ENCODE assay signal across 21 cellular contexts in genomic region chr13:113921763-113922162, GRCh38. TPM values are rescaled to one million over a fixed set of nuclear protein-coding genes. Genes with fewer than 3 reads are reported as not detected.
A peak's percentile ranks its signal among the peaks of the same experiment; 100 is the strongest.
DNase-seq lines count a peak whose midpoint lies in the region; ATAC-seq, FAIRE-seq and TF ChIP-seq lines count a peak whose summit lies in the region.
"Had no signal": no experiment of that assay in that cellular context is flagged by ENCODE, and none has a peak within 500 bp of the region (broad histone marks: within the 10 kb centered on the region; RNA-seq: fewer than 3 reads in every experiment).

No MANE protein-coding gene starts in this region.

- no peak for TF ChIP-seq POLR2A in K562 (conservative IDR thresholded peaks at IDR 0.05)
- no peak for TF ChIP-seq POLR2A in stomach (IDR thresholded peaks at IDR 0.05)

- no peaks in the 10 kb centered on the region for H4K20me1 ChIP-seq in K562 (replicated peaks; ENCODE audit: control insufficient read depth, insufficient read depth, low read length)
- H4K20me1 ChIP-seq: BLaER1 had no signal

- no peak overlapping the region for H2AFZ ChIP-seq in K562 (ENCODE audit: low read depth, low read length)
- H2AFZ ChIP-seq: GM23338 had no signal

- H3K4me3 Mint-ChIP-seq in activated CD8-positive, alpha-beta memory T cell treated with anti-CD3 and anti-CD28 coated beads, Interleukin-2, amount 10 ng/mL, durations not matched to agents 7 days and 5 days = no peak overlapping the region
- H3K4me3 Mint-ChIP-seq: B cell; CD4-positive, CD25-positive, alpha-beta regulatory T cell; CD8-positive, alpha-beta T cell; GM23338 had no signal

- H3K4me3 ChIP-seq in K562 (no peak overlapping the region), stomach (no peak overlapping the region)
- H3K4me3 ChIP-seq: BLaER1, GM23338, HAP-1 had no signal

- H3K27me3 ChIP-seq in K562 (ENCODE audit: control insufficient read depth in 2 of 2, insufficient read depth in 2 of 2, low read length in 2 of 2) (peaks cover 17 to 75% of the 10 kb centered on the region in 2 experiments; a peak in 4 of 5 replicates), stomach (peaks cover 0 to 20% (median 0%) of the 10 kb centered on the region in 3 donors)
- H3K27me3 ChIP-seq: BLaER1 had no signal

- H3K9ac ChIP-seq in K562 (ENCODE audit: insufficient read depth in 1 of 2, low read depth in 2 of 2, low read length in 2 of 2) = no peak overlapping the region
- H3K9ac ChIP-seq: BLaER1 had no signal

- H3K36me3 ChIP-seq in K562 (ENCODE audit: control insufficient read depth, insufficient read depth, low read length) (no peaks in the 10 kb centered on the region), stomach (no peaks in the 10 kb centered on the region)
- H3K36me3 ChIP-seq: BLaER1, HAP-1 had no signal

- no peak for ATAC-seq in activated CD8-positive, alpha-beta memory T cell treated with anti-CD3 and anti-CD28 coated beads, Interleukin-2, amount 10 ng/mL, durations not matched to agents 7 days and 5 days
- no peak for ATAC-seq in K562
- no peak for ATAC-seq in activated naive CD4-positive, alpha-beta T cell treated with anti-CD3 and anti-CD28 coated beads, Interleukin-2, amount 50 U/mL, for 72 hours
- ATAC-seq: CD8-positive, alpha-beta T cell; GM23338 had no signal

- no peaks in the 10 kb centered on the region for H3K9me1 ChIP-seq in K562 (ENCODE audit: control insufficient read depth, insufficient read depth, low read length)

- CTCF ChIA-PET in activated CD8-positive, alpha-beta memory T cell treated with anti-CD3 and anti-CD28 coated beads, Interleukin-2, amount 10 ng/mL, durations not matched to agents 7 days and 5 days (lab: Charles Lee) = no interaction called here
- CTCF ChIA-PET in K562 (lab: Yijun Ruan, JAX; ENCODE audit: low intra/inter-chr PET ratio) = no interaction called here

- no peaks in the 10 kb centered on the region for H3K4me1 Mint-ChIP-seq in activated CD8-positive, alpha-beta memory T cell treated with anti-CD3 and anti-CD28 coated beads, Interleukin-2, amount 10 ng/mL, durations not matched to agents 7 days and 5 days
- H3K4me1 Mint-ChIP-seq: B cell; CD4-positive, CD25-positive, alpha-beta regulatory T cell had no signal

- POLR2A ChIA-PET in K562 (lab: Yijun Ruan, JAX) = interaction anchor here (1.2 kb wide), 1 partner anchor 9 kb away, joined by 3 read pairs; no protein-coding TSS in a partner anchor

- WGBS in K562 (ENCODE audit: insufficient coverage, low coverage, missing lambda C conversion rate) = 0% methylated on average over 1 of the region's 1 CpG
- WGBS in stomach, 5 donors = 88 to 94% (median 92%) methylated on average over 1 of the region's 1 CpG

- TF ChIP-seq CTCF in K562 (IDR thresholded peaks at IDR 0.05 in 2 of 3, conservative IDR thresholded peaks at IDR 0.05 in 1 of 3; ENCODE audit: insufficient read depth in 2 of 3, low read depth in 1 of 3, low read length in 3 of 3) (no peak), stomach (IDR thresholded peaks at IDR 0.05) (no peak)

- no TSS peak for BruUV-seq in K562 (replicated peaks; lab: Mats Ljungman, UMichigan)

- DNase-seq in activated CD8-positive, alpha-beta memory T cell treated with anti-CD3 and anti-CD28 coated beads for 24 hours = peak; percentile 15
- no peak for DNase-seq in activated CD8-positive, alpha-beta memory T cell treated with anti-CD3 and anti-CD28 coated beads, Interleukin-2, amount 10 ng/mL, durations not matched to agents 7 days and 5 days
- DNase-seq in K562 (ENCODE audit: extremely low read depth in 1 of 4, low spot score in 3 of 4) = no peak
- DNase-seq in stomach = peak; percentile 2
- no peak for DNase-seq in activated naive CD4-positive, alpha-beta T cell treated with anti-CD3 and anti-CD28 coated beads, Interleukin-2, amount 50 U/mL, for 72 hours (ENCODE audit: low spot score in 2 of 2)
- DNase-seq in SKM-1 (lab: John Stamatoyannopoulos, UW; ENCODE audit: unreplicated experiment) = no peak
- DNase-seq: CD4-positive, CD25-positive, alpha-beta regulatory T cell; CD8-positive, alpha-beta T cell; DMS153; DND-41 had no signal

- intact Hi-C loops in K562 (cut with micrococcal nuclease) = no loop called here
- intact Hi-C loops in stomach (cut with DNase I; ENCODE audit: low total_unique reads) = no loop called here

- H3K36me3 Mint-ChIP-seq in activated CD8-positive, alpha-beta memory T cell treated with anti-CD3 and anti-CD28 coated beads, Interleukin-2, amount 10 ng/mL, durations not matched to agents 7 days and 5 days = peaks cover 6% of the 10 kb centered on the region
- H3K36me3 Mint-ChIP-seq in activated naive CD4-positive, alpha-beta T cell treated with anti-CD3 and anti-CD28 coated beads, Interleukin-2, amount 50 U/mL, for 72 hours = peaks cover 8 to 10% of the 10 kb centered on the region in 2 donors
- H3K36me3 Mint-ChIP-seq: CD4-positive, CD25-positive, alpha-beta regulatory T cell; CD8-positive, alpha-beta T cell had no signal

- TF ChIP-seq EP300 in K562 (IDR thresholded peaks at IDR 0.05; ENCODE audit: low read length) (no peak), stomach (IDR thresholded peaks at IDR 0.05) (no peak)

- H3K4me2 ChIP-seq in K562 (ENCODE audit: insufficient read depth, low read length) = no peak overlapping the region
- H3K4me2 ChIP-seq: BLaER1, GM23338 had no signal

- no peak for TF ChIP-seq RAD21 in K562 (CRISPR knock-in tag; conservative IDR thresholded peaks at IDR 0.05 in 1 of 2, IDR thresholded peaks at IDR 0.05 in 1 of 2)

- H3K27me3 Mint-ChIP-seq in activated CD8-positive, alpha-beta memory T cell treated with anti-CD3 and anti-CD28 coated beads, Interleukin-2, amount 10 ng/mL, durations not matched to agents 7 days and 5 days = peaks cover 53% of the 10 kb centered on the region

- FAIRE-seq in K562 (lab: Jason Lieb, UNC) = no peak
- FAIRE-seq: A204.1, G401.6, GM12892, H54 had no signal

- H3K9me3 Mint-ChIP-seq in activated CD8-positive, alpha-beta memory T cell treated with anti-CD3 and anti-CD28 coated beads, Interleukin-2, amount 10 ng/mL, durations not matched to agents 7 days and 5 days (ENCODE audit: low read depth) = peaks cover 8% of the 10 kb centered on the region
- peaks cover 8 to 13% of the 10 kb centered on the region in 2 donors for H3K9me3 Mint-ChIP-seq in activated naive CD4-positive, alpha-beta T cell treated with anti-CD3 and anti-CD28 coated beads, Interleukin-2, amount 50 U/mL, for 72 hours

- H3K79me2 ChIP-seq in K562 (ENCODE audit: control insufficient read depth, insufficient read depth, low read length) = no peaks in the 10 kb centered on the region

- H3K9me3 ChIP-seq in K562 (replicated peaks; ENCODE audit: control insufficient read depth, insufficient read depth, low read depth, low read length) (0 out of 2 replicates have a peak, but pooled peaks cover 2% of the 10 kb centered on the region), stomach (peaks cover 0 to 16% (median 12%) of the 10 kb centered on the region in 4 donors)
- H3K9me3 ChIP-seq: HAP-1 had no signal

- in situ Hi-C loops in K562 (cut with MboI) = loop anchor here (10.0 kb wide), 1 partner anchor 187 kb away; no protein-coding TSS in a partner anchor

- no peak overlapping the region for H3K27ac Mint-ChIP-seq in activated CD8-positive, alpha-beta memory T cell treated with anti-CD3 and anti-CD28 coated beads, Interleukin-2, amount 10 ng/mL, durations not matched to agents 7 days and 5 days
- no peak overlapping the region for H3K27ac Mint-ChIP-seq in activated naive CD4-positive, alpha-beta T cell treated with anti-CD3 and anti-CD28 coated beads, Interleukin-2, amount 50 U/mL, for 72 hours
- H3K27ac Mint-ChIP-seq: B cell; CD8-positive, alpha-beta T cell; GM23338 had no signal

- no peak overlapping the region for H3K27ac ChIP-seq in K562 (ENCODE audit: extremely low read depth, low read depth, low read length)
- H3K27ac ChIP-seq in stomach = no peak overlapping the region
- H3K27ac ChIP-seq: 22Rv1, BLaER1, C4-2B had no signal

- H3K4me1 ChIP-seq in K562 (replicated peaks in 1 of 2; ENCODE audit: control insufficient read depth in 2 of 2, insufficient read depth in 2 of 2, low read length in 2 of 2) = peaks cover 0 to 9% of the 10 kb centered on the region in 2 experiments; a peak in 2 of 5 replicates
- peaks cover 0 to under 1% (median 0%) of the 10 kb centered on the region in 4 donors for H3K4me1 ChIP-seq in stomach
- H3K4me1 ChIP-seq: Caco-2, HAP-1 had no signal

RNA-seq across cellular contexts. Expression of gene C13orf46, which starts 52.1 kb away (rescaled TPM):
- 1 to 10 TPM in 1 of 2 experiments, under 1 TPM in 1; 0.37 to 2.3 TPM for total RNA-seq in activated CD8-positive, alpha-beta memory T cell treated with anti-CD3 and anti-CD28 coated beads, Interleukin-2, amount 10 ng/mL, durations not matched to agents 7 days and 5 days
- 0.26 and 0.49 TPM in 2 replicates for total RNA-seq in K562 (2011; cell fraction: chromatin; rRNA removed; ENCODE audit: low replicate concordance)
- 0.13 and 0.33 TPM in 2 replicates for total RNA-seq in K562 (2011; cell fraction: nucleolus; rRNA removed)
- total RNA-seq in K562 (2011; cell fraction: nucleoplasm; rRNA removed) = 0.22 and 0.23 TPM in 2 replicates
- total RNA-seq in K562 (2014; rRNA removed) = 0.05 TPM in 1 of 2 replicates, not detected in the other
- total RNA-seq in K562 (2014; rRNA removed; fragmentation: Illumina TruSeq; extraction: Trizol) = not detected in 2 replicates
- 0.04 TPM in 1 of 2 replicates, not detected in the other for total RNA-seq in K562 (2015; rRNA removed; fragmentation: Illumina TruSeq; extraction: Trizol)
- total RNA-seq in K562 (2021) = 0.13 and 0.24 TPM in 2 replicates
- not detected in 2 replicates for polyA plus RNA-seq in K562 (2011; rRNA removed)
- polyA plus RNA-seq in K562 (2011; cell fraction: cytosol; rRNA removed) = 0.03 and 0.06 TPM in 2 replicates
- polyA plus RNA-seq in K562 (2011; cell fraction: nucleus; rRNA removed) = 0.11 TPM in 2 replicates
- 0.13 and 0.36 TPM in 2 replicates for polyA plus RNA-seq in K562 (2012)
- polyA plus RNA-seq in K562 (2014; fragmentation: Illumina TruSeq; extraction: Trizol) = 0.06 and 0.10 TPM in 2 replicates
- polyA plus RNA-seq in K562 (2014; fragmentation: Nextera tagmentation; extraction: Ambion mirVana) = not detected
- 0.05 TPM in 2 replicates for polyA plus RNA-seq in K562 (2014; rRNA removed)
- polyA minus RNA-seq in K562 (2011; rRNA and poly(A)+ RNA removed) = not detected in 2 replicates
- polyA minus RNA-seq in K562 (2011; cell fraction: cytosol; rRNA and poly(A)+ RNA removed) = not detected in 2 replicates
- polyA minus RNA-seq in K562 (2011; cell fraction: nucleus; rRNA and poly(A)+ RNA removed) = 0.11 TPM in 1 of 2 replicates, not detected in the other
- total RNA-seq in stomach = 10 to 100 TPM in 2 of 5 donors, 1 to 10 TPM in 1, under 1 TPM in 1, not detected in 1; 0.58 to 32.6 (median 12.0) TPM
- 10 to 100 TPM in 1 of 3 donors, 1 to 10 TPM in 1, under 1 TPM in 1; 0.95 to 17.6 (median 8.7) TPM for polyA plus RNA-seq in stomach
- 1 to 10 TPM in 1 of 2 donors, under 1 TPM in 1; 0.61 to 3.6 TPM for total RNA-seq in activated naive CD4-positive, alpha-beta T cell treated with anti-CD3 and anti-CD28 coated beads, Interleukin-2, amount 50 U/mL, for 72 hours
- total RNA-seq: Caco-2 had no signal

RNA-seq across cellular contexts. Expression of gene GAS6, which starts 57.9 kb away (rescaled TPM):
- under 1 TPM; 0.15 to 0.23 TPM for total RNA-seq in activated CD8-positive, alpha-beta memory T cell treated with anti-CD3 and anti-CD28 coated beads, Interleukin-2, amount 10 ng/mL, durations not matched to agents 7 days and 5 days
- 18.0 and 37.2 TPM in 2 replicates for total RNA-seq in K562 (2011; cell fraction: chromatin; rRNA removed; ENCODE audit: low replicate concordance)
- total RNA-seq in K562 (2011; cell fraction: nucleolus; rRNA removed) = 25.2 and 27.5 TPM in 2 replicates
- total RNA-seq in K562 (2011; cell fraction: nucleoplasm; rRNA removed) = 19.7 and 20.2 TPM in 2 replicates
- total RNA-seq in K562 (2014; rRNA removed) = 8.4 and 8.8 TPM in 2 replicates
- 0.99 and 1.7 TPM in 2 replicates for total RNA-seq in K562 (2014; rRNA removed; fragmentation: Illumina TruSeq; extraction: Trizol)
- 4.2 and 4.6 TPM in 2 replicates for total RNA-seq in K562 (2015; rRNA removed; fragmentation: Illumina TruSeq; extraction: Trizol)
- total RNA-seq in K562 (2021) = 9.6 and 9.7 TPM in 2 replicates
- polyA plus RNA-seq in K562 (2011; rRNA removed) = 4.9 and 8.8 TPM in 2 replicates
- 9.4 and 10.6 TPM in 2 replicates for polyA plus RNA-seq in K562 (2011; cell fraction: cytosol; rRNA removed)
- polyA plus RNA-seq in K562 (2011; cell fraction: nucleus; rRNA removed) = 24.5 and 26.4 TPM in 2 replicates
- 10.4 and 26.9 TPM in 2 replicates for polyA plus RNA-seq in K562 (2012)
- polyA plus RNA-seq in K562 (2014; fragmentation: Illumina TruSeq; extraction: Trizol) = 4.4 and 6.1 TPM in 2 replicates
- under 1 TPM in 1 of 2 experiments, not detected in 1; 0.14 TPM for polyA plus RNA-seq in K562 (2014; fragmentation: Nextera tagmentation; extraction: Ambion mirVana)
- 9.7 and 10.9 TPM in 2 replicates for polyA plus RNA-seq in K562 (2014; rRNA removed)
- polyA minus RNA-seq in K562 (2011; rRNA and poly(A)+ RNA removed) = 2.0 and 2.2 TPM in 2 replicates
- polyA minus RNA-seq in K562 (2011; cell fraction: cytosol; rRNA and poly(A)+ RNA removed) = 2.3 and 4.6 TPM in 2 replicates
- polyA minus RNA-seq in K562 (2011; cell fraction: nucleus; rRNA and poly(A)+ RNA removed) = 2.8 and 4.3 TPM in 2 replicates
- 100 to 1,000 TPM in 2 of 5 donors, 10 to 100 TPM in 3; 31.4 to 409 (median 93.4) TPM for total RNA-seq in stomach
- polyA plus RNA-seq in stomach = 100 to 1,000 TPM in 1 of 3 donors, 10 to 100 TPM in 2; 34.7 to 109 (median 62.0) TPM
- 1 to 10 TPM in 1 of 2 donors, under 1 TPM in 1; 0.45 to 1.2 TPM for total RNA-seq in activated naive CD4-positive, alpha-beta T cell treated with anti-CD3 and anti-CD28 coated beads, Interleukin-2, amount 50 U/mL, for 72 hours

Comparison
In these comparisons a context has a peak if more than half of its experiments do, and no peak if none do; other contexts are left out.
1. DNase-seq: peak in activated CD8-positive, alpha-beta memory T cell treated with anti-CD3 and anti-CD28 coated beads for 24 hours (single experiment) and stomach (single experiment); none in activated CD8-positive, alpha-beta memory T cell treated with anti-CD3 and anti-CD28 coated beads, Interleukin-2, amount 10 ng/mL, durations not matched to agents 7 days and 5 days (single experiment), K562 (0 of 4), activated naive CD4-positive, alpha-beta T cell treated with anti-CD3 and anti-CD28 coated beads, Interleukin-2, amount 50 U/mL, for 72 hours (0 of 2) and SKM-1 (single experiment).